Comparison of ENCODE assay signal across 8 cellular contexts in genomic region chr2:8836979-8837794, GRCh38. TPM values are rescaled to one million over a fixed set of nuclear protein-coding genes. Genes with fewer than 3 reads are reported as not detected.
DNase-seq lines count a peak whose midpoint lies in the region; ATAC-seq and TF ChIP-seq lines count a peak whose summit lies in the region.

Gene KIDINS220, minus strand, starts transcription at chr2:8837613. Its CDS starts 10,520 bp downstream, at chr2:8827093.

- no peak for TF ChIP-seq CTCF in liver (IDR thresholded peaks at IDR 0.05; ENCODE audit: low read depth, low read length, missing input control)

- H3K9ac ChIP-seq in BLaER1 treated with 17β-estradiol and CSF1 and Interleukin-3, amounts not matched to agents 10 nM and 100 nM = peak within 1 kb of the TSS; percentile 84 to 98 (median 92)
- peak within 1 kb of the TSS; percentile 62 to 77 for H3K9ac ChIP-seq in liver (ENCODE audit: low read depth in 1 of 2, low read length in 2 of 2)

- peak; percentile 94 for DNase-seq in GM19240 (ENCODE audit: insufficient read length, low spot score)
- DNase-seq in NCI-H524 treated with DMSO at 0.1 percent for 48 hours (lab: John Stamatoyannopoulos, UW) = peak; percentile 8
- DNase-seq in activated CD4-positive, alpha-beta T cell treated with anti-CD3 and anti-CD28 coated beads, Interleukin-2, amount 50 U/mL, for 48 hours = peak; percentile 77
- DNase-seq in dermis microvascular lymphatic vessel endothelial cell (ENCODE audit: low read depth in 2 of 2) = peak; percentile 55 to 84
- peak; percentile 84 for DNase-seq in stimulated activated CD4-positive, alpha-beta T cell treated with anti-CD3 and anti-CD28 coated beads, Interleukin-4, amount 100 ng/mL, for 24 hours

- H3K4me1 ChIP-seq in BLaER1 treated with 17β-estradiol and CSF1 and Interleukin-3, amounts not matched to agents 10 nM and 100 nM = peaks cover 16 to 40% (median 25%) of the 10 kb centered on the region in 10 experiments
- H3K4me1 ChIP-seq in liver (ENCODE audit: control insufficient read depth in 4 of 4, insufficient read depth in 4 of 4, low read length in 3 of 4) = peaks cover 0 to 13% (median 8%) of the 10 kb centered on the region in 4 donors

- peak; percentile 94 for ATAC-seq in HG03457 (IDR thresholded peaks at IDR 0.05; ENCODE audit: unreplicated experiment)

- H3K27ac ChIP-seq in BLaER1 treated with 17β-estradiol and CSF1 and Interleukin-3, amounts not matched to agents 10 nM and 100 nM = peak within 1 kb of the TSS; percentile 78 to 93 (median 88)
- peak within 1 kb of the TSS; percentile 43 to 66 for H3K27ac ChIP-seq in liver (ENCODE audit: low read depth in 1 of 2, low read length in 2 of 2)

- WGBS in liver = under 1% methylated on average over 67 of the region's 67 CpGs

- peaks cover 0 to 11% (median 0%) of the 10 kb centered on the region in 11 experiments; a peak in 3 of 22 replicates for H3K36me3 ChIP-seq in BLaER1 treated with 17β-estradiol and CSF1 and Interleukin-3, amounts not matched to agents 10 nM and 100 nM
- H3K36me3 ChIP-seq in liver (ENCODE audit: control insufficient read depth in 4 of 4, insufficient read depth in 3 of 4, low read depth in 1 of 4, low read length in 3 of 4) = no peaks in the 10 kb centered on the region

- TF ChIP-seq RAD21 in liver (IDR thresholded peaks at IDR 0.05) = no peak

- H3K27me3 ChIP-seq in BLaER1 treated with 17β-estradiol and CSF1 and Interleukin-3, amounts not matched to agents 10 nM and 100 nM = no peaks in the 10 kb centered on the region
- H3K27me3 ChIP-seq in liver (ENCODE audit: control insufficient read depth in 4 of 4, insufficient read depth in 4 of 4, low read length in 3 of 4) = no peaks in the 10 kb centered on the region

- H3K4me2 ChIP-seq in BLaER1 treated with 17β-estradiol and CSF1 and Interleukin-3, amounts not matched to agents 10 nM and 100 nM = peak within 1 kb of the TSS; percentile 86 to 97 (median 92)

- peaks cover 0 to 43% (median 28%) of the 10 kb centered on the region in 11 experiments; a peak in 11 of 22 replicates for H4K20me1 ChIP-seq in BLaER1 treated with 17β-estradiol and CSF1 and Interleukin-3, amounts not matched to agents 10 nM and 100 nM

- H3K9me3 ChIP-seq in BLaER1 treated with 17β-estradiol and CSF1 and Interleukin-3, amounts not matched to agents 10 nM and 100 nM (replicated peaks in 1 of 11) = peaks cover 5 to 15% (median 11%) of the 10 kb centered on the region in 11 experiments; a peak in 15 of 22 replicates
- H3K9me3 ChIP-seq in liver (ENCODE audit: control insufficient read depth in 4 of 4, low read length in 3 of 4) = no peaks in the 10 kb centered on the region

- H3K4me3 ChIP-seq in BLaER1 treated with 17β-estradiol and CSF1 and Interleukin-3, amounts not matched to agents 10 nM and 100 nM = peak within 1 kb of the TSS; percentile 77 to 98 (median 92)
- peak within 1 kb of the TSS; percentile 81 to 98 (median 96) for H3K4me3 ChIP-seq in liver (ENCODE audit: low read depth in 1 of 3, low read length in 3 of 3)

TF ChIP-seq in liver, 16 proteins besides CTCF, POLR2A, EP300 and RAD21:
- TF ChIP-seq REST (IDR thresholded peaks at IDR 0.05) (no peak), TAF1 (conservative IDR thresholded peaks at IDR 0.05) (peak; percentile 53), HNF4G (IDR thresholded peaks at IDR 0.05) (no peak), ZBTB33 (IDR thresholded peaks at IDR 0.05) (no peak), ATF3 (IDR thresholded peaks at IDR 0.05) (no peak), JUND (IDR thresholded peaks at IDR 0.05) (no peak), HNF4A (conservative IDR thresholded peaks at IDR 0.05) (no peak), NR2F2 (IDR thresholded peaks at IDR 0.05) (no peak), EGR1 (IDR thresholded peaks at IDR 0.05; ENCODE audit: low read depth in 2 of 2) (no peak), MAX (IDR thresholded peaks at IDR 0.05) (no peak), SP1 (IDR thresholded peaks at IDR 0.05) (peak; percentile 31), GABPA (IDR thresholded peaks at IDR 0.05 in 1 of 2, conservative IDR thresholded peaks at IDR 0.05 in 1 of 2) (no peak), FOXA1 (IDR thresholded peaks at IDR 0.05) (no peak), YY1 (IDR thresholded peaks at IDR 0.05) (peak; percentile 95), FOXA2 (IDR thresholded peaks at IDR 0.05) (no peak), RXRA (IDR thresholded peaks at IDR 0.05) (no peak)
TF ChIP-seq in liver: peak in this region for 3.

RNA-seq across cellular contexts. Expression of gene KIDINS220, which starts in this region (rescaled TPM):
- total RNA-seq in dermis microvascular lymphatic vessel endothelial cell = 39.7 and 48.9 TPM in 2 replicates
- 10 to 100 TPM; 50.1 to 50.9 TPM for total RNA-seq in liver
- polyA plus RNA-seq in liver = 10 to 100 TPM in 1 of 2 donors, 1 to 10 TPM in 1; 8.1 to 11.6 TPM

Comparison
In these comparisons a context has a peak if more than half of its experiments do, and no peak if none do; other contexts are left out.
1. Peak in every context shown above with its lines: DNase-seq, ATAC-seq, H3K4me3 ChIP-seq and H3K27ac ChIP-seq.
2. DNase-seq: peak in every context shown above with its lines; median percentile 94 in GM19240; 84 in stimulated activated CD4-positive, alpha-beta T cell treated with anti-CD3 and anti-CD28 coated beads, Interleukin-4, amount 100 ng/mL, for 24 hours; 77 in activated CD4-positive, alpha-beta T cell treated with anti-CD3 and anti-CD28 coated beads, Interleukin-2, amount 50 U/mL, for 48 hours; 70 in dermis microvascular lymphatic vessel endothelial cell; 8 in NCI-H524 treated with DMSO at 0.1 percent for 48 hours.